In genomic region chrX:120468071-120468470, GRCh38 we compare ENCODE assay signal across 9 cellular contexts. TPM values are rescaled to one million over a fixed set of nuclear protein-coding genes. Genes with fewer than 3 reads are reported as not detected.
DNase-seq lines count a peak whose midpoint lies in the region; ATAC-seq, FAIRE-seq and TF ChIP-seq lines count a peak whose summit lies in the region.
"Had no signal": no experiment of that assay in that cellular context is flagged by ENCODE, and none has a peak within 500 bp of the region (broad histone marks: within the 10 kb centered on the region; RNA-seq: fewer than 3 reads in every experiment).

No MANE protein-coding gene starts in this region.

- CTCF ChIA-PET in Calu3 (lab: Charles Lee), result no interaction called here

- no peak for TF ChIP-seq CTCF in Calu3 (IDR thresholded peaks at IDR 0.05; ENCODE audit: unreplicated experiment)
- no peak for TF ChIP-seq CTCF in osteocyte (IDR thresholded peaks at IDR 0.05)

- peaks cover 26% of the 10 kb centered on the region for H3K36me3 Mint-ChIP-seq in Calu3 (ENCODE audit: insufficient read depth, unreplicated experiment)
- peaks cover 9% of the 10 kb centered on the region for H3K36me3 Mint-ChIP-seq in effector memory CD8-positive, alpha-beta T cell (ENCODE audit: insufficient read depth)
- H3K36me3 Mint-ChIP-seq in osteocyte (ENCODE audit: unreplicated experiment), result no peaks in the 10 kb centered on the region

- DNase-seq in Calu3 (no peak), NOMO-1 treated with dmso at 0.1 percent for 144 hours (lab: John Stamatoyannopoulos, UW; ENCODE audit: unreplicated experiment) (peak; percentile 16), osteocyte (ENCODE audit: extremely low spot score, unreplicated experiment) (no peak), NCI-H748 treated with DMSO at 0.1 percent for 48 hours (lab: John Stamatoyannopoulos, UW) (no peak), GM12892 (ENCODE audit: insufficient read length) (no peak)
- no peak for DNase-seq in effector memory CD8-positive, alpha-beta T cell
- no peak for DNase-seq in activated effector memory CD4-positive, alpha-beta T cell treated with anti-CD3 and anti-CD28 coated beads, Interleukin-2, amount 50 U/mL, for 16 hours

- no peaks in the 10 kb centered on the region for H3K4me1 Mint-ChIP-seq in Calu3 (ENCODE audit: low read depth, unreplicated experiment)
- peaks cover 8 to 23% of the 10 kb centered on the region in 2 donors for H3K4me1 Mint-ChIP-seq in effector memory CD8-positive, alpha-beta T cell (ENCODE audit: low read depth in 2 of 2)
- peaks cover 26% of the 10 kb centered on the region for H3K4me1 Mint-ChIP-seq in osteocyte (ENCODE audit: unreplicated experiment)

- H3K9me3 Mint-ChIP-seq in Calu3 (ENCODE audit: low read depth, unreplicated experiment), result no peaks in the 10 kb centered on the region
- H3K9me3 Mint-ChIP-seq in effector memory CD8-positive, alpha-beta T cell, result no peaks in the 10 kb centered on the region
- H3K9me3 Mint-ChIP-seq in osteocyte (ENCODE audit: unreplicated experiment), result no peaks in the 10 kb centered on the region

- intact Hi-C loops in Calu3 (cut with micrococcal nuclease; ENCODE audit: unreplicated experiment), result loop anchor here (5.0 kb wide), 2 partner anchors 41 to 216 kb away; partner anchors contain the start of gene ZBTB33

- FAIRE-seq in GM12892 (lab: Jason Lieb, UNC), result no peak
- FAIRE-seq: endometrium had no signal

- H3K27ac Mint-ChIP-seq in Calu3 (ENCODE audit: unreplicated experiment) (peak overlapping the region; percentile 77), osteocyte (ENCODE audit: unreplicated experiment) (peak overlapping the region; percentile 97)
- peak overlapping the region; percentile 88 to 97 for H3K27ac Mint-ChIP-seq in effector memory CD8-positive, alpha-beta T cell

- peak overlapping the region; percentile 87 for H3K4me3 Mint-ChIP-seq in Calu3 (ENCODE audit: low read depth, unreplicated experiment)
- H3K4me3 Mint-ChIP-seq in effector memory CD8-positive, alpha-beta T cell, result peak overlapping the region; percentile 88 to 92
- peak overlapping the region; percentile 94 for H3K4me3 Mint-ChIP-seq in osteocyte (ENCODE audit: unreplicated experiment)

- BruUV-seq in Calu3 (replicated peaks; lab: Mats Ljungman, UMichigan), result no TSS peak

- no peak for ATAC-seq in effector memory CD8-positive, alpha-beta T cell (replicated peaks)
- ATAC-seq in GM19328 (IDR thresholded peaks at IDR 0.05; ENCODE audit: unreplicated experiment), result no peak

- TF ChIP-seq POLR2A in GM12892 (IDR thresholded peaks at IDR 0.05; ENCODE audit: low read depth, low read length), result no peak

- H3K27me3 Mint-ChIP-seq in Calu3 (ENCODE audit: unreplicated experiment) (no peaks in the 10 kb centered on the region), osteocyte (ENCODE audit: unreplicated experiment) (no peaks in the 10 kb centered on the region)
- no peaks in the 10 kb centered on the region for H3K27me3 Mint-ChIP-seq in effector memory CD8-positive, alpha-beta T cell

RNA-seq across cellular contexts. Expression of gene LAMP2, which starts 1.0 kb away (rescaled TPM):
- total RNA-seq in Calu3 (2022) (120 and 132 TPM in 2 replicates), osteocyte (206 and 214 TPM in 2 replicates)
- polyA plus RNA-seq in GM12892 (2012; ENCODE audit: missing spikeins), result 30.1 TPM
